22 cellular contexts compared by ENCODE assay signal in genomic region chr12:123934829-123935228, GRCh38. TPM values are rescaled to one million over a fixed set of nuclear protein-coding genes. Genes with fewer than 3 reads are reported as not detected.
DNase-seq lines count a peak whose midpoint lies in the region; ATAC-seq and TF ChIP-seq lines count a peak whose summit lies in the region.
"Had no signal": no experiment of that assay in that cellular context is flagged by ENCODE, and none has a peak within 500 bp of the region (broad histone marks: within the 10 kb centered on the region; RNA-seq: fewer than 3 reads in every experiment).

No MANE protein-coding gene starts in this region.

- H3K9me3 Mint-ChIP-seq in HFFc6, result no peaks in the 10 kb centered on the region
- H3K9me3 Mint-ChIP-seq in immature natural killer cell, result no peaks in the 10 kb centered on the region
- no peaks in the 10 kb centered on the region for H3K9me3 Mint-ChIP-seq in activated naive CD4-positive, alpha-beta T cell treated with anti-CD3 and anti-CD28 coated beads, Interleukin-2, amount 10 ng/mL, durations not matched to agents 7 days and 5 days
- H3K9me3 Mint-ChIP-seq: activated naive CD4-positive, alpha-beta T cell treated with anti-CD3 and anti-CD28 coated beads, Interleukin-2, amount 50 U/mL, for 72 hours; IgD-negative memory B cell; type B pancreatic cell had no signal

- DNase-seq in AG08395 (ENCODE audit: low spot score), result peak; percentile 69
- DNase-seq in HFFc6, result peak; percentile 36
- DNase-seq in astrocyte of the spinal cord (ENCODE audit: low read depth, low spot score), result peak; percentile 35
- peak; percentile 60 to 63 (median 62) for DNase-seq in immature natural killer cell
- DNase-seq in activated naive CD4-positive, alpha-beta T cell treated with anti-CD3 and anti-CD28 coated beads, Interleukin-2, amount 10 ng/mL, durations not matched to agents 7 days and 5 days, result no peak
- no peak for DNase-seq in activated CD4-positive, alpha-beta T cell treated with anti-CD3 and anti-CD28 coated beads for 48 hours
- DNase-seq in midbrain (lab: John Stamatoyannopoulos, UW), result no peak
- DNase-seq: activated CD4-positive, alpha-beta T cell treated with anti-CD3 and anti-CD28 coated beads, Interleukin-2, amount 50 U/mL, for 1 hour; activated T-cell treated with anti-CD3 and anti-CD28 coated beads, Interleukin-2, amount 50 U/mL, for 1 hour; COR-L47; GF-D8; islet precursor cell; NCI-H146; NCI-H446; stimulated activated naive CD4-positive, alpha-beta T cell had no signal

- no peak for TF ChIP-seq CTCF in HFFc6 (IDR thresholded peaks at IDR 0.05)
- TF ChIP-seq CTCF in astrocyte of the spinal cord (IDR thresholded peaks at IDR 0.05; ENCODE audit: low read depth, low read length), result no peak

- H3K36me3 Mint-ChIP-seq in HFFc6 (ENCODE audit: low read depth) (peaks cover 20% of the 10 kb centered on the region), immature natural killer cell (peaks cover 8 to 11% (median 10%) of the 10 kb centered on the region in 3 donors)
- peaks cover 11% of the 10 kb centered on the region for H3K36me3 Mint-ChIP-seq in activated naive CD4-positive, alpha-beta T cell treated with anti-CD3 and anti-CD28 coated beads, Interleukin-2, amount 10 ng/mL, durations not matched to agents 7 days and 5 days
- H3K36me3 Mint-ChIP-seq: activated naive CD4-positive, alpha-beta T cell treated with anti-CD3 and anti-CD28 coated beads, Interleukin-2, amount 50 U/mL, for 72 hours had no signal

- ATAC-seq in GM18867 (IDR thresholded peaks at IDR 0.05; ENCODE audit: unreplicated experiment), result no peak
- ATAC-seq: activated naive CD4-positive, alpha-beta T cell treated with anti-CD3 and anti-CD28 coated beads, Interleukin-2, amount 50 U/mL, for 72 hours; HCT116 had no signal

- H3K4me3 Mint-ChIP-seq in HFFc6 (no peak overlapping the region), immature natural killer cell (peak overlapping the region; percentile 50 to 80 (median 68))
- no peak overlapping the region for H3K4me3 Mint-ChIP-seq in activated naive CD4-positive, alpha-beta T cell treated with anti-CD3 and anti-CD28 coated beads, Interleukin-2, amount 10 ng/mL, durations not matched to agents 7 days and 5 days
- H3K4me3 Mint-ChIP-seq: IgD-negative memory B cell, type B pancreatic cell had no signal

- peaks cover 6% of the 10 kb centered on the region for H3K27me3 Mint-ChIP-seq in HFFc6 (ENCODE audit: insufficient read depth)
- peaks cover 7 to 16% (median 10%) of the 10 kb centered on the region in 3 donors for H3K27me3 Mint-ChIP-seq in immature natural killer cell (ENCODE audit: low read depth in 3 of 3)
- H3K27me3 Mint-ChIP-seq in activated naive CD4-positive, alpha-beta T cell treated with anti-CD3 and anti-CD28 coated beads, Interleukin-2, amount 10 ng/mL, durations not matched to agents 7 days and 5 days, result peaks cover 34% of the 10 kb centered on the region
- H3K27me3 Mint-ChIP-seq: IgD-negative memory B cell, type B pancreatic cell had no signal

- no peak overlapping the region for H3K27ac Mint-ChIP-seq in HFFc6
- H3K27ac Mint-ChIP-seq in immature natural killer cell, result peak overlapping the region; percentile 73 to 93 (median 88)
- no peak overlapping the region for H3K27ac Mint-ChIP-seq in activated naive CD4-positive, alpha-beta T cell treated with anti-CD3 and anti-CD28 coated beads, Interleukin-2, amount 10 ng/mL, durations not matched to agents 7 days and 5 days
- H3K27ac Mint-ChIP-seq: activated naive CD4-positive, alpha-beta T cell treated with anti-CD3 and anti-CD28 coated beads, Interleukin-2, amount 50 U/mL, for 72 hours; IgD-negative memory B cell; type B pancreatic cell had no signal

- H3K4me1 Mint-ChIP-seq in HFFc6 (ENCODE audit: low read depth) (peaks cover 16% of the 10 kb centered on the region), immature natural killer cell (peaks cover 63 to 66% of the 10 kb centered on the region in 2 donors)
- H3K4me1 Mint-ChIP-seq in activated naive CD4-positive, alpha-beta T cell treated with anti-CD3 and anti-CD28 coated beads, Interleukin-2, amount 10 ng/mL, durations not matched to agents 7 days and 5 days, result peaks cover 52% of the 10 kb centered on the region

- no peak overlapping the region for H3K4me3 ChIP-seq in astrocyte of the spinal cord (ENCODE audit: low read depth, low read length)
- H3K4me3 ChIP-seq: SK-N-MC, skin epidermis had no signal

- CTCF ChIA-PET in activated naive CD4-positive, alpha-beta T cell treated with anti-CD3 and anti-CD28 coated beads, Interleukin-2, amount 10 ng/mL, durations not matched to agents 7 days and 5 days (lab: Charles Lee), result interaction anchor here (2.1 kb wide), 1 partner anchor 30 kb away, joined by 8 read pairs; no protein-coding TSS in a partner anchor

- in situ Hi-C loops in astrocyte of the spinal cord (cut with HindIII; ENCODE audit: low sequenced_read_pairs), result no loop called here

RNA-seq across cellular contexts. Expression of gene CCDC92, which starts 37.8 kb away (rescaled TPM):
- 10 to 100 TPM; 48.3 to 55.1 (median 51.6) TPM for total RNA-seq in HFFc6 (2021; fragmentation: NEBNext Ultra II Directional; extraction: Animal tissue kit (Norgen Biotek cat#: 25700))
- polyA plus RNA-seq in immature natural killer cell, result 10 to 100 TPM; 24.6 to 44.9 (median 25.1) TPM

RNA-seq across cellular contexts. Expression of gene ZNF664, which starts 38.2 kb away (rescaled TPM):
- total RNA-seq in HFFc6 (2021; fragmentation: NEBNext Ultra II Directional; extraction: Animal tissue kit (Norgen Biotek cat#: 25700)), result 10 to 100 TPM; 49.1 to 55.2 (median 53.4) TPM
- 10 to 100 TPM in 1 of 3 donors, 1 to 10 TPM in 2; 2.1 to 12.9 (median 8.2) TPM for polyA plus RNA-seq in immature natural killer cell

Comparison
In these comparisons a context has a peak if more than half of its experiments do, and no peak if none do; other contexts are left out.
1. DNase-seq: peak in AG08395 (single experiment), HFFc6 (single experiment), astrocyte of the spinal cord (single experiment) and immature natural killer cell (3 of 3); none in activated naive CD4-positive, alpha-beta T cell treated with anti-CD3 and anti-CD28 coated beads, Interleukin-2, amount 10 ng/mL, durations not matched to agents 7 days and 5 days (single experiment), activated CD4-positive, alpha-beta T cell treated with anti-CD3 and anti-CD28 coated beads for 48 hours (single experiment) and midbrain (single experiment).
2. H3K27ac Mint-ChIP-seq: peak in immature natural killer cell (6 of 6); none in HFFc6 (single experiment) and activated naive CD4-positive, alpha-beta T cell treated with anti-CD3 and anti-CD28 coated beads, Interleukin-2, amount 10 ng/mL, durations not matched to agents 7 days and 5 days (single experiment).
3. H3K4me3 Mint-ChIP-seq: peak in immature natural killer cell (5 of 5); none in HFFc6 (single experiment) and activated naive CD4-positive, alpha-beta T cell treated with anti-CD3 and anti-CD28 coated beads, Interleukin-2, amount 10 ng/mL, durations not matched to agents 7 days and 5 days (single experiment).